ENCODE assay signal across 18 cellular contexts in the genomic region with DNA sequence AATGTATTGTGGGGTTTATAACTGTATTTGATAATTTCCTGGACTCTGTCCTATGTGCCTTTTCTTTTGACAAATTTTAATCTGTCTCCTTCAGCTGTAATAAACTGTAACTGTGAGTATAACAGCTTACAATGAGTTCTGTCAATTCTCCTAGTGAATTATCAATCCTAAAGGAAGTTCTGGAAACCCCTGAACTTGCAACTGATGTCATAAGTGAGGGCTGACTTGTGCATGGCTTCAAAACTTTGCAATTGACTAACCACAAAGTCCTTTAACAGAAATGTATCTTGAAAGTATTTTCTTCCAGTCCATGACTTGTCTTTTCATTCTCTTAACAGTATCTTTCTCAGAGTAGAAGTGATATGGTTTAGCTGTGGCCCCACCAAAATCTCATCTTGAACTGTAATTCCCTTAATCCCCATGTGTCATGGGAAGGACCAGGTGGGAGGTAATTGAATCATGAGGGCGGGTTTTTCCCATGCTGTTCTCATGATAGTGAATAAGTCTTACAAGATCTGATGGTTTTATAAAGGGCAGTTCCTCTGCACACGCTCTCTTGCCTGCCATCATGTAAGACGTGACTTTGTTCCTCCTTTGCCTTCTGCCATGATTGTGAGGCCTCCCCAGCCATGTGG.
DNase-seq lines count a peak whose midpoint lies in the region; ATAC-seq, FAIRE-seq and TF ChIP-seq lines count a peak whose summit lies in the region.
"Had no signal": no experiment of that assay in that cellular context is flagged by ENCODE, and none has a peak within 500 bp of the region (broad histone marks: within the 10 kb centered on the region; RNA-seq: fewer than 3 reads in every experiment).

No MANE protein-coding gene starts in this region.

- H3K4me1 ChIP-seq in DND-41 (ENCODE audit: insufficient read depth, low read length), result peaks cover 8% of the 10 kb centered on the region
- peaks cover 39% of the 10 kb centered on the region for H3K4me1 ChIP-seq in Loucy (ENCODE audit: insufficient read depth, low read length, poor library complexity, severe bottlenecking)
- H3K4me1 ChIP-seq in GM12878 (ENCODE audit: control insufficient read depth, insufficient read depth, low read length), result no peaks in the 10 kb centered on the region
- H3K4me1 ChIP-seq in thyroid gland, result no peaks in the 10 kb centered on the region

- CTCF ChIA-PET in GM12878 (lab: Yijun Ruan, JAX), result no interaction called here

- H3K4me2 ChIP-seq in DND-41 (ENCODE audit: insufficient read depth, low read length) (no peak overlapping the region), Loucy (ENCODE audit: low read depth, low read length, poor library complexity, severe bottlenecking) (peak overlapping the region; percentile 29), GM12878 (ENCODE audit: control insufficient read depth, insufficient read depth) (no peak overlapping the region)
- H3K4me2 ChIP-seq: A549 had no signal

- peaks cover 9% of the 10 kb centered on the region; the same call in 1 of the 2 replicates for H3F3A ChIP-seq in Loucy (ENCODE audit: low read depth)

- H3K79me2 ChIP-seq in DND-41 (ENCODE audit: insufficient read depth, low read length), result peaks cover 13% of the 10 kb centered on the region; the same call in 1 of the 2 replicates
- H3K79me2 ChIP-seq in Loucy (ENCODE audit: insufficient read depth, low read length), result no peaks in the 10 kb centered on the region
- H3K79me2 ChIP-seq in GM12878 (ENCODE audit: control insufficient read depth, insufficient read depth, low read length), result no peaks in the 10 kb centered on the region

- no TSS peak for BruUV-seq in GM12878 (replicated peaks; lab: Mats Ljungman, UMichigan)

- no peak for TF ChIP-seq RAD21 in GM12878 (IDR thresholded peaks at IDR 0.05; ENCODE audit: insufficient read depth, low read depth, low read length)

- DNase-seq in DND-41 (no peak), GM12878 (ENCODE audit: low read depth, low spot score) (no peak), DMS79 (lab: John Stamatoyannopoulos, UW) (no peak), thyroid gland (no peak)
- no peak for DNase-seq in activated naive CD4-positive, alpha-beta T cell (lab: John Stamatoyannopoulos, UW)
- DNase-seq: DMS153, H7, KBM-7, MG63, NCI-H1092 treated with DMSO at 0.1 percent for 48 hours, NCI-H187 treated with DMSO at 0.1 percent for 48 hours, NCI-H2171 treated with DMSO at 0.1 percent for 48 hours, RPMI8226 had no signal

- ATAC-seq in DND-41 (ENCODE audit: insufficient read depth, low read depth) (peak; percentile 56; the same call in 2 of the 3 replicates), GM21737 (IDR thresholded peaks at IDR 0.05; ENCODE audit: unreplicated experiment) (peak; percentile 50), GM12878 (no peak; the same call in 2 of the 3 replicates), GM21367 (IDR thresholded peaks at IDR 0.05; ENCODE audit: unreplicated experiment) (no peak)
- ATAC-seq: A549 had no signal

- H2AFZ ChIP-seq in DND-41 (ENCODE audit: low read depth, low read length) (no peak overlapping the region), Loucy (ENCODE audit: low read length) (peak overlapping the region; percentile 1; the same call in 1 of the 2 replicates), GM12878 (ENCODE audit: control insufficient read depth, low read depth, low read length) (no peak overlapping the region)

- H3K9ac ChIP-seq in DND-41 (ENCODE audit: low read depth, low read length) (no peak overlapping the region), Loucy (ENCODE audit: low read depth, low read length, poor library complexity, severe bottlenecking) (no peak overlapping the region), GM12878 (ENCODE audit: control insufficient read depth, insufficient read depth, low read length) (no peak overlapping the region)

- no peaks in the 10 kb centered on the region for H3K27me3 ChIP-seq in DND-41 (ENCODE audit: insufficient read depth, low read length, poor library complexity)
- no peaks in the 10 kb centered on the region for H3K27me3 ChIP-seq in Loucy (ENCODE audit: insufficient read depth, low read length, poor library complexity, severe bottlenecking)
- no peaks in the 10 kb centered on the region for H3K27me3 ChIP-seq in GM12878 (replicated peaks in 1 of 2; ENCODE audit: control insufficient read depth in 2 of 2, insufficient read depth in 2 of 2, low read length in 1 of 2)
- H3K27me3 ChIP-seq in thyroid gland, result no peaks in the 10 kb centered on the region
- H3K27me3 ChIP-seq: MG63 had no signal

- H3K27ac ChIP-seq in DND-41 (ENCODE audit: low read length) (peak overlapping the region; percentile 39), GM12878 (ENCODE audit: control insufficient read depth, insufficient read depth) (no peak overlapping the region), thyroid gland (no peak overlapping the region)
- H3K27ac ChIP-seq: A549, C4-2B had no signal

- H3K36me3 ChIP-seq in DND-41 (ENCODE audit: insufficient read depth, low read length) (no peaks in the 10 kb centered on the region), Loucy (ENCODE audit: insufficient read depth, low read length) (no peaks in the 10 kb centered on the region), GM12878 (ENCODE audit: control insufficient read depth in 2 of 2, insufficient read depth in 2 of 2, low read length in 1 of 2) (no peaks in the 10 kb centered on the region), thyroid gland (no peaks in the 10 kb centered on the region)
- H3K36me3 ChIP-seq: MG63 had no signal

- intact Hi-C loops in GM12878 (cut with micrococcal nuclease; ENCODE audit: unreplicated experiment) (no loop called here), thyroid gland (cut with DNase I) (no loop called here)

- in situ Hi-C loops in GM12878 (cut with MboI), result no loop called here

- H3K9me3 ChIP-seq in DND-41 (ENCODE audit: insufficient read depth, low read length, severe bottlenecking) (no peaks in the 10 kb centered on the region), Loucy (ENCODE audit: insufficient read depth, low read depth, low read length) (no peaks in the 10 kb centered on the region), GM12878 (replicated peaks; ENCODE audit: control insufficient read depth, insufficient read depth, low read length) (no peaks in the 10 kb centered on the region), thyroid gland (no peaks in the 10 kb centered on the region)
- H3K9me3 ChIP-seq: A549 had no signal

- H3K4me3 ChIP-seq in DND-41 (ENCODE audit: low read depth in 1 of 2, low read length in 2 of 2) (no peak overlapping the region), Loucy (ENCODE audit: low read length, poor library complexity, severe bottlenecking) (no peak overlapping the region), GM12878 (no peak overlapping the region), thyroid gland (replicated peaks in 1 of 3) (no peak overlapping the region)
- H3K4me3 ChIP-seq: A549, MG63 had no signal

- TF ChIP-seq CTCF in DND-41 (IDR thresholded peaks at IDR 0.05; ENCODE audit: borderline replicate concordance, extremely low read depth, low read length, poor library complexity, severe bottlenecking) (no peak), Loucy (conservative IDR thresholded peaks at IDR 0.05; ENCODE audit: low read length) (no peak), GM12878 (IDR thresholded peaks at IDR 0.05 in 2 of 3, conservative IDR thresholded peaks at IDR 0.05 in 1 of 3; ENCODE audit: control insufficient read depth in 2 of 3, extremely low read depth in 1 of 3, insufficient read depth in 1 of 3, low read depth in 3 of 3, low read length in 3 of 3) (no peak), thyroid gland (IDR thresholded peaks at IDR 0.05) (no peak)

- no peak for TF ChIP-seq EP300 in GM12878 (IDR thresholded peaks at IDR 0.05; ENCODE audit: borderline replicate concordance in 1 of 2, control insufficient read depth in 1 of 2, low read depth in 2 of 2, low read length in 2 of 2)

- RAD21 ChIA-PET in GM12878 (lab: Charles Lee; ENCODE audit: unreplicated experiment), result no interaction called here

- H4K20me1 ChIP-seq in DND-41 (ENCODE audit: insufficient read depth, low read length), result no peaks in the 10 kb centered on the region
- no peaks in the 10 kb centered on the region for H4K20me1 ChIP-seq in Loucy (ENCODE audit: insufficient read depth, low read length, poor library complexity, severe bottlenecking)
- H4K20me1 ChIP-seq in GM12878 (ENCODE audit: control insufficient read depth, insufficient read depth), result no peaks in the 10 kb centered on the region

- no peak for FAIRE-seq in GM12878 (lab: Jason Lieb, UNC)
- FAIRE-seq: A549 had no signal

- WGBS in GM12878 (ENCODE audit: insufficient coverage, insufficient replicate concordance, low lambda C conversion rate, missing lambda C conversion rate), result 58% methylated on average over 3 of the region's 3 CpGs
- WGBS in thyroid gland, 2 donors, result 98% methylated on average over 3 of the region's 3 CpGs

- no peak for TF ChIP-seq POLR2A in GM12878 (IDR thresholded peaks at IDR 0.05; ENCODE audit: low read depth, low read length)
- no peak for TF ChIP-seq POLR2A in thyroid gland (IDR thresholded peaks at IDR 0.05)

- SMC1A ChIA-PET in GM12878 (lab: Charles Lee; ENCODE audit: uncharacterized antibody, unreplicated experiment), result interaction anchor here (1.2 to 1.3 kb wide), 2 partner anchors 13 to 18 kb away, joined by 3 to 4 read pairs; no protein-coding TSS in a partner anchor

- POLR2A ChIA-PET in GM12878 (lab: Charles Lee), result interaction anchor here (1.0 kb wide), 1 partner anchor 10 kb away, joined by 3 read pairs; no protein-coding TSS in a partner anchor

- no peaks in the 10 kb centered on the region for H3K9me2 ChIP-seq in Loucy (replicated peaks; ENCODE audit: low read depth, low read length)

TF ChIP-seq in GM12878, 131 proteins besides CTCF, POLR2A, EP300 and RAD21:
- TF ChIP-seq BACH1 (IDR thresholded peaks at IDR 0.05; ENCODE audit: borderline replicate concordance) (no peak), RUNX3 (IDR thresholded peaks at IDR 0.05; ENCODE audit: low read length) (peak; percentile 20; the same call in 1 of the 2 replicates)

Comparison
In these comparisons a context has a peak if more than half of its experiments do, and no peak if none do; other contexts are left out.
1. ATAC-seq: peak in DND-41 (single experiment) and GM21737 (single experiment); none in GM12878 (single experiment) and GM21367 (single experiment).